In the genomic region with DNA sequence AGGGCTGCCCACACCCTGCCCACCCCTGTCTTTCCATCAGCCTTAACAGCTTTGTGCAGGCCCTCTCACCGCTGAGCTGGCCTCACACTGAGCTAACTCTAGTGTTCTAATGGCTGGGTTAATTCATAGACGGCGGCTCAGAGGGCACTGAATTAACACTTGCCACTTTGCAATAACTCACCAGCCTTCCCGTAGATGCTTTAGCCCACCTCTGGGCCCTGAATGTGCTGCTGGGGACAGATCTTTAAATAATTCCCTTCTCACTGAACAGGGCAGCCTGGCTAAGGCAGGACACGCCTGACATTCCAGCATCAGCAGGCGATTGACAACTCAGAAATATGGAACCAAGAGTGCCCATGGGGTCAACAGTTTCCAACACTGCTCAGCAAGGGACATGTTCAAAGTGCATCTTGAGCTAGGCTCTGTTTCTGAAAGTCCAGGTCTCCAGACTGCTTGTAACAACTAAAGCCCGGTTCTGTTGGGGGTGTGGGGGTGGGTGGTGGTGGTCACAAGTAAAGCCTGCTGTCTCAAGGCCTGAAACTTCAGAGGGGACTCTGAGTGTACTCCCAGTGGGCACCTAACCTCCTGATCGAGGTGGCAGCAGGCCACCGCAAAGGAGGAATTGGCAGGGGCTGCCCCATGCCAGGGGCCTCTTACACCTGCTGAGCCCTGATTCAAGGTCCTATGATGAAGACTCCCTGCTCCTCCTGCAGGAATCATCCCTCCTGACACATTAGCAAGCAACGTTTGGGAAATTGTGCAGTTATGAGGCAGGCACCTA, we compare ENCODE assay signal across 22 cellular contexts.
DNase-seq lines count a peak whose midpoint lies in the region; ATAC-seq, FAIRE-seq and TF ChIP-seq lines count a peak whose summit lies in the region.
"Had no signal": no experiment of that assay in that cellular context is flagged by ENCODE, and none has a peak within 500 bp of the region (broad histone marks: within the 10 kb centered on the region; RNA-seq: fewer than 3 reads in every experiment).

No MANE protein-coding gene starts in this region.

- H3K27ac Mint-ChIP-seq in nephron = peak overlapping the region in 2 of 3 experiments; percentile 58 to 66
- H3K27ac Mint-ChIP-seq: CD8-positive, alpha-beta T cell; IgD-negative memory B cell had no signal

- TF ChIP-seq CTCF in right atrium auricular region (IDR thresholded peaks at IDR 0.05) (no peak), esophagus muscularis mucosa (IDR thresholded peaks at IDR 0.05) (no peak), nephron (IDR thresholded peaks at IDR 0.05; ENCODE audit: unreplicated experiment in 3 of 3) (no peak)

- peak; percentile 61 for FAIRE-seq in urothelium cell line (lab: Jason Lieb, UNC)
- FAIRE-seq: G401.6, GM18507, GM19239, RCC 7860 had no signal

- H3K36me3 ChIP-seq in right atrium auricular region (no peaks in the 10 kb centered on the region), esophagus muscularis mucosa (no peaks in the 10 kb centered on the region)

- H3K4me3 Mint-ChIP-seq in nephron = no peak overlapping the region
- H3K4me3 Mint-ChIP-seq: CD8-positive, alpha-beta T cell had no signal

- DNase-seq in right atrium auricular region (ENCODE audit: low spot score) (peak; percentile 44), left cardiac atrium (no peak), esophagus muscularis mucosa (ENCODE audit: extremely low spot score) (peak; percentile 86), urothelium cell line (ENCODE audit: low spot score) (no peak), NCI-H1092 treated with DMSO at 0.1 percent for 48 hours (lab: John Stamatoyannopoulos, UW) (no peak), NCI-H2029 (lab: John Stamatoyannopoulos, UW) (no peak)
- DNase-seq: AML-193, C1 segment of cervical spinal cord, Calu3, DMS153, Karpas-422, NCI-H1417, NCI-H1694 treated with DMSO at 0.1 percent for 48 hours had no signal

- no peaks in the 10 kb centered on the region for H3K36me3 Mint-ChIP-seq in nephron (ENCODE audit: low read depth)
- H3K36me3 Mint-ChIP-seq: CD8-positive, alpha-beta T cell had no signal

- no peak for TF ChIP-seq POLR2A in esophagus muscularis mucosa (IDR thresholded peaks at IDR 0.05; ENCODE audit: low read depth)

- no peaks in the 10 kb centered on the region for H3K4me1 ChIP-seq in right atrium auricular region
- no peaks in the 10 kb centered on the region for H3K4me1 ChIP-seq in esophagus muscularis mucosa

- H3K9me3 Mint-ChIP-seq in nephron = no peaks in the 10 kb centered on the region
- H3K9me3 Mint-ChIP-seq: CD8-positive, alpha-beta T cell; IgD-negative memory B cell had no signal

- TF ChIP-seq EP300 in esophagus muscularis mucosa (IDR thresholded peaks at IDR 0.05) = no peak

- H3K4me1 Mint-ChIP-seq in nephron = peaks cover 80% of the 10 kb centered on the region
- H3K4me1 Mint-ChIP-seq: IgD-negative memory B cell had no signal

- no peaks in the 10 kb centered on the region for H3K9me3 ChIP-seq in right atrium auricular region
- no peaks in the 10 kb centered on the region for H3K9me3 ChIP-seq in esophagus muscularis mucosa

- no peak overlapping the region for H3K4me3 ChIP-seq in right atrium auricular region
- no peak overlapping the region for H3K4me3 ChIP-seq in esophagus muscularis mucosa

- ATAC-seq in left cardiac atrium = no peak
- ATAC-seq in HG03280 (IDR thresholded peaks at IDR 0.05; ENCODE audit: unreplicated experiment) = no peak
- ATAC-seq: CD8-positive, alpha-beta T cell; Right ventricle myocardium inferior had no signal

- intact Hi-C loops in left cardiac atrium (cut with DNase I) = no loop called here
- intact Hi-C loops in esophagus muscularis mucosa (cut with DNase I) = no loop called here

- no peaks in the 10 kb centered on the region for H3K27me3 ChIP-seq in right atrium auricular region
- peaks cover 0 to 16% (median 0%) of the 10 kb centered on the region in 4 donors for H3K27me3 ChIP-seq in esophagus muscularis mucosa

- H3K27me3 Mint-ChIP-seq in nephron (ENCODE audit: low read depth) = peaks cover 23% of the 10 kb centered on the region

- H3K27ac ChIP-seq in right atrium auricular region = no peak overlapping the region
- H3K27ac ChIP-seq in esophagus muscularis mucosa (replicated peaks in 1 of 4) = no peak overlapping the region

- WGBS in esophagus muscularis mucosa = 83% methylated on average over 10 of the region's 10 CpGs

Comparison
In these comparisons a context has a peak if more than half of its experiments do, and no peak if none do; other contexts are left out.
1. DNase-seq: peak in right atrium auricular region (single experiment) and esophagus muscularis mucosa (single experiment); none in left cardiac atrium (single experiment), urothelium cell line (single experiment), NCI-H1092 treated with DMSO at 0.1 percent for 48 hours (single experiment) and NCI-H2029 (single experiment).